9 cellular contexts compared by ENCODE assay signal in genomic region chrX:22748093-22748999, GRCh38.
DNase-seq lines count a peak whose midpoint lies in the region; ATAC-seq, FAIRE-seq and TF ChIP-seq lines count a peak whose summit lies in the region.
"Had no signal": no experiment of that assay in that cellular context is flagged by ENCODE, and none has a peak within 500 bp of the region (broad histone marks: within the 10 kb centered on the region; RNA-seq: fewer than 3 reads in every experiment).

No MANE protein-coding gene starts in this region.

- H3K9me3 Mint-ChIP-seq in osteocyte (ENCODE audit: unreplicated experiment), result no peaks in the 10 kb centered on the region

- H3K36me3 Mint-ChIP-seq in osteocyte (ENCODE audit: unreplicated experiment), result no peaks in the 10 kb centered on the region

- no peaks in the 10 kb centered on the region for H3K4me1 ChIP-seq in foreskin keratinocyte

- no peaks in the 10 kb centered on the region for H3K27me3 ChIP-seq in foreskin keratinocyte

- ATAC-seq in GM18907 (IDR thresholded peaks at IDR 0.05; ENCODE audit: unreplicated experiment), result peak; percentile 94
- peak; percentile 82 for ATAC-seq in HG03432 (IDR thresholded peaks at IDR 0.05; ENCODE audit: unreplicated experiment)
- peak; percentile 62 for ATAC-seq in foreskin keratinocyte

- TF ChIP-seq POLR2A in H54 (IDR thresholded peaks at IDR 0.05; ENCODE audit: low read depth, low read length), result no peak

- peaks cover 3% of the 10 kb centered on the region for H3K4me1 Mint-ChIP-seq in osteocyte (ENCODE audit: unreplicated experiment)

- no peaks in the 10 kb centered on the region for H3K27me3 Mint-ChIP-seq in osteocyte (ENCODE audit: unreplicated experiment)

- TF ChIP-seq CTCF in foreskin keratinocyte (conservative IDR thresholded peaks at IDR 0.05), result peak; percentile 61
- peak; percentile 85 for TF ChIP-seq CTCF in osteocyte (IDR thresholded peaks at IDR 0.05)

- no peak overlapping the region for H3K4me3 Mint-ChIP-seq in osteocyte (ENCODE audit: unreplicated experiment)

- DNase-seq in C1 segment of cervical spinal cord (lab: John Stamatoyannopoulos, UW), result peak in 8 of 14 donors; percentile 1 to 42 (median 12)
- peak; percentile 58 for DNase-seq in NCI-H774 (lab: John Stamatoyannopoulos, UW)
- peak; percentile 2 for DNase-seq in activated T-cell treated with anti-CD3 and anti-CD28 coated beads for 4 hours
- DNase-seq in foreskin keratinocyte, result peak in 1 of 2 donors; percentile 12
- DNase-seq in osteocyte (ENCODE audit: extremely low spot score, unreplicated experiment), result no peak
- DNase-seq in H54 (ENCODE audit: insufficient read length, low spot score), result no peak

- no peak for FAIRE-seq in H54 (lab: Jason Lieb, UNC)

- H3K27ac ChIP-seq in foreskin keratinocyte, result no peak overlapping the region
- H3K27ac ChIP-seq: skin epidermis had no signal

- H3K27ac Mint-ChIP-seq in osteocyte (ENCODE audit: unreplicated experiment), result no peak overlapping the region

Comparison
In these comparisons a context has a peak if more than half of its experiments do, and no peak if none do; other contexts are left out.
1. DNase-seq: peak in C1 segment of cervical spinal cord (8 of 14), NCI-H774 (single experiment) and activated T-cell treated with anti-CD3 and anti-CD28 coated beads for 4 hours (single experiment); none in osteocyte (single experiment) and H54 (single experiment).
2. Peak in every context shown above with its lines, with median percentiles within 50 percentile points of each other: ATAC-seq.